ENCODE assay signal across 1 cellular context in genomic region chr7:138161600-138162081, GRCh38.
TF ChIP-seq lines count a peak whose summit lies in the region.

No MANE protein-coding gene starts in this region.

TF ChIP-seq in HepG2, 621 proteins besides CTCF, POLR2A, EP300 and RAD21 (continued from another document):
- TF ChIP-seq ZHX2 (IDR thresholded peaks at IDR 0.05; ENCODE audit: low read depth) (peak; percentile 38; the same call in 1 of the 2 replicates), ZHX2 (CRISPR knock-in tag; IDR thresholded peaks at IDR 0.05; ENCODE audit: borderline replicate concordance) (no peak), NR2C2 (CRISPR knock-in tag; IDR thresholded peaks at IDR 0.05; ENCODE audit: borderline replicate concordance) (no peak), ZSCAN9 (CRISPR knock-in tag; IDR thresholded peaks at IDR 0.05; ENCODE audit: borderline replicate concordance) (peak; percentile 66; the same call in 1 of the 2 replicates), GATA4 (IDR thresholded peaks at IDR 0.05; ENCODE audit: borderline replicate concordance, low read depth) (no peak), ZNF780A (CRISPR knock-in tag; IDR thresholded peaks at IDR 0.05) (no peak), ZNF124 (CRISPR knock-in tag; IDR thresholded peaks at IDR 0.05) (0 out of 2 replicates have a peak, but pooled peaks have one; percentile 12), ZMAT5 (CRISPR knock-in tag; IDR thresholded peaks at IDR 0.05; ENCODE audit: borderline replicate concordance, low read depth) (no peak), ATF2 (CRISPR knock-in tag; IDR thresholded peaks at IDR 0.05) (no peak), PPARG (CRISPR knock-in tag; conservative IDR thresholded peaks at IDR 0.05) (peak; percentile 58; the same call in 1 of the 2 replicates), ZNF850 (CRISPR knock-in tag; conservative IDR thresholded peaks at IDR 0.05) (no peak), ZNF292 (CRISPR knock-in tag; IDR thresholded peaks at IDR 0.05; ENCODE audit: borderline replicate concordance, low read depth) (peak; percentile 88; the same call in 1 of the 2 replicates), SMARCC2 (IDR thresholded peaks at IDR 0.05) (no peak), KDM2A (CRISPR knock-in tag; IDR thresholded peaks at IDR 0.05; ENCODE audit: borderline replicate concordance, low read depth) (0 out of 2 replicates have a peak, but pooled peaks have one; percentile 46), SAP130 (CRISPR knock-in tag; IDR thresholded peaks at IDR 0.05; ENCODE audit: low read depth) (peak; percentile 44; the same call in 1 of the 2 replicates), ZNF350 (CRISPR knock-in tag; IDR thresholded peaks at IDR 0.05; ENCODE audit: borderline replicate concordance, low read depth) (peak; percentile 43; the same call in 1 of the 2 replicates), PCBP1 (IDR thresholded peaks at IDR 0.05; ENCODE audit: borderline replicate concordance, low read depth, low read length) (no peak), CBX1 (IDR thresholded peaks at IDR 0.05; ENCODE audit: low read depth) (no peak), PHB2 (IDR thresholded peaks at IDR 0.05; ENCODE audit: partially characterized antibody) (no peak), MXD4 (CRISPR knock-in tag; IDR thresholded peaks at IDR 0.05) (0 out of 2 replicates have a peak, but pooled peaks have one; percentile 20), ZNF383 (CRISPR knock-in tag; IDR thresholded peaks at IDR 0.05; ENCODE audit: borderline replicate concordance) (no peak), FOXK1 (CRISPR knock-in tag; IDR thresholded peaks at IDR 0.05; ENCODE audit: borderline replicate concordance, low read depth) (no peak), ZNF644 (CRISPR knock-in tag; IDR thresholded peaks at IDR 0.05; ENCODE audit: low read depth) (peak; percentile 89), ZBTB20 (CRISPR knock-in tag; IDR thresholded peaks at IDR 0.05; ENCODE audit: borderline replicate concordance, low read depth) (peak; percentile 25; the same call in 1 of the 2 replicates), ZNF556 (CRISPR knock-in tag; IDR thresholded peaks at IDR 0.05; ENCODE audit: borderline replicate concordance) (no peak), ZNF501 (CRISPR knock-in tag; IDR thresholded peaks at IDR 0.05) (peak; percentile 54; the same call in 1 of the 2 replicates), NR2F6 (IDR thresholded peaks at IDR 0.05) (0 out of 2 replicates have a peak, but pooled peaks have one; percentile 20), NR2F6 (CRISPR knock-in tag; IDR thresholded peaks at IDR 0.05) (peak; percentile 49; the same call in 1 of the 2 replicates), ZNF362 (CRISPR knock-in tag; IDR thresholded peaks at IDR 0.05; ENCODE audit: borderline replicate concordance) (no peak), IRX3 (CRISPR knock-in tag; IDR thresholded peaks at IDR 0.05; ENCODE audit: borderline replicate concordance, low read depth) (no peak), FOSL1 (CRISPR knock-in tag; IDR thresholded peaks at IDR 0.05; ENCODE audit: borderline replicate concordance) (no peak), TEAD3 (CRISPR knock-in tag; optimal IDR thresholded peaks at IDR 0.05; ENCODE audit: borderline replicate concordance) (peak; percentile 57), MIXL1 (CRISPR knock-in tag; IDR thresholded peaks at IDR 0.05) (peak; percentile 83)
